9 cellular contexts compared by ENCODE assay signal in genomic region chr16:70714526-70715112, GRCh38. TPM values are rescaled to one million over a fixed set of nuclear protein-coding genes. Genes with fewer than 3 reads are reported as not detected.
DNase-seq lines count a peak whose midpoint lies in the region; TF ChIP-seq lines count a peak whose summit lies in the region.
"Had no signal": no experiment of that assay in that cellular context is flagged by ENCODE, and none has a peak within 500 bp of the region (broad histone marks: within the 10 kb centered on the region; RNA-seq: fewer than 3 reads in every experiment).

No MANE protein-coding gene starts in this region.

- peak overlapping the region; percentile 80 for H3K4me2 ChIP-seq in BLaER1

- no peaks in the 10 kb centered on the region for H3K9me3 Mint-ChIP-seq in CD4-positive, alpha-beta memory T cell

- POLR2A ChIA-PET in HEK293T (lab: Yijun Ruan, JAX) = no interaction called here
- POLR2A ChIA-PET in CD4-positive, alpha-beta memory T cell (lab: Charles Lee; ENCODE audit: partially characterized antibody) = no interaction called here

- H3K27ac Mint-ChIP-seq in CD4-positive, alpha-beta memory T cell = peak overlapping the region in 1 of 7 donors; percentile 24

- no peaks in the 10 kb centered on the region for H4K20me1 ChIP-seq in BLaER1

- no peak for TF ChIP-seq CTCF in right atrium auricular region (IDR thresholded peaks at IDR 0.05)

- peaks cover 74% of the 10 kb centered on the region for H3K4me1 ChIP-seq in BLaER1
- H3K4me1 ChIP-seq in right atrium auricular region = peaks cover 0 to 28% of the 10 kb centered on the region in 2 donors
- no peaks in the 10 kb centered on the region for H3K4me1 ChIP-seq in CD4-positive, alpha-beta memory T cell (ENCODE audit: insufficient read depth, low read length)

- H3K27me3 Mint-ChIP-seq in CD4-positive, alpha-beta memory T cell = no peaks in the 10 kb centered on the region

- CTCF ChIA-PET in HEK293T (lab: Yijun Ruan, JAX) = interaction anchor here (0.9 kb wide), 1 partner anchor 57 kb away, joined by 3 read pairs; no protein-coding TSS in a partner anchor
- CTCF ChIA-PET in CD4-positive, alpha-beta memory T cell (lab: Charles Lee; ENCODE audit: partially characterized antibody) = no interaction called here

- no peaks in the 10 kb centered on the region for H3K27me3 ChIP-seq in BLaER1
- H3K27me3 ChIP-seq in right atrium auricular region = no peaks in the 10 kb centered on the region
- H3K27me3 ChIP-seq in CD4-positive, alpha-beta memory T cell (ENCODE audit: insufficient read depth, low read length) = no peaks in the 10 kb centered on the region

- H3K27ac ChIP-seq in BLaER1 (peak overlapping the region; percentile 66), right atrium auricular region (peak overlapping the region; percentile 60 to 65)
- no peak overlapping the region for H3K27ac ChIP-seq in CD4-positive, alpha-beta memory T cell (ENCODE audit: low read depth, low read length)

- peak; percentile 29 for DNase-seq in amniotic epithelial cell (ENCODE audit: low read depth)
- DNase-seq in right atrium auricular region (ENCODE audit: low spot score) = no peak
- peak; percentile 37 for DNase-seq in retina
- no peak for DNase-seq in HEK293T (ENCODE audit: extremely low spot score)
- DNase-seq in CD4-positive, alpha-beta memory T cell = no peak
- DNase-seq in dedifferentiated amniotic fluid mesenchymal stem cell (ENCODE audit: extremely low spot score) = no peak
- DNase-seq in effector CD8-positive, alpha-beta T cell (lab: John Stamatoyannopoulos, UW) = no peak
- DNase-seq: stimulated activated CD4-positive, alpha-beta T cell treated with anti-CD3 and anti-CD28 coated beads, Interleukin-4, amount 100 ng/mL, for 4 hours had no signal

- H3K4me1 Mint-ChIP-seq in CD4-positive, alpha-beta memory T cell = no peaks in the 10 kb centered on the region

- H3K9me3 ChIP-seq in BLaER1 (no peaks in the 10 kb centered on the region), right atrium auricular region (no peaks in the 10 kb centered on the region)
- H3K9me3 ChIP-seq in CD4-positive, alpha-beta memory T cell (ENCODE audit: control insufficient read depth in 1 of 2, low read length in 2 of 2) = no peaks in the 10 kb centered on the region

- H3K36me3 Mint-ChIP-seq in CD4-positive, alpha-beta memory T cell = peaks cover 12 to 19% of the 10 kb centered on the region in 2 donors

- H3K4me3 ChIP-seq in BLaER1 (no peak overlapping the region), right atrium auricular region (no peak overlapping the region)
- H3K4me3 ChIP-seq in CD4-positive, alpha-beta memory T cell (ENCODE audit: low read length in 2 of 2) = no peak overlapping the region

- peak overlapping the region; percentile 45; the same call in 1 of the 2 replicates for H3K9ac ChIP-seq in BLaER1

- intact Hi-C loops in CD4-positive, alpha-beta memory T cell (cut with micrococcal nuclease) = no loop called here

- H3K36me3 ChIP-seq in BLaER1 (peaks cover 24% of the 10 kb centered on the region), right atrium auricular region (no peaks in the 10 kb centered on the region)
- peaks cover 5% of the 10 kb centered on the region for H3K36me3 ChIP-seq in CD4-positive, alpha-beta memory T cell (ENCODE audit: insufficient read depth, low read length)

- H3K4me3 Mint-ChIP-seq in CD4-positive, alpha-beta memory T cell = no peak overlapping the region

TF ChIP-seq in HEK293T, 16 proteins besides CTCF, POLR2A, EP300 and RAD21:
- TF ChIP-seq NFRKB (IDR thresholded peaks at IDR 0.05) (no peak), ELF4 (IDR thresholded peaks at IDR 0.05) (no peak), BHLHE40 (IDR thresholded peaks at IDR 0.05; ENCODE audit: borderline replicate concordance) (no peak), FOXK2 (IDR thresholded peaks at IDR 0.05) (no peak), FOXM1 (IDR thresholded peaks at IDR 0.05; ENCODE audit: borderline replicate concordance) (no peak), LEF1 (IDR thresholded peaks at IDR 0.05; ENCODE audit: borderline replicate concordance) (no peak), ARNT (IDR thresholded peaks at IDR 0.05) (no peak), SUZ12 (IDR thresholded peaks at IDR 0.05) (no peak), L3MBTL2 (conservative IDR thresholded peaks at IDR 0.05) (no peak)

RNA-seq across cellular contexts. Expression of gene MTSS2, which starts 28.8 kb away (rescaled TPM):
- 10 to 100 TPM; 35.3 to 44.7 TPM for total RNA-seq in right atrium auricular region
- total RNA-seq in CD4-positive, alpha-beta memory T cell = 1 to 10 TPM; 1.8 to 1.9 TPM
- not detected for polyA plus RNA-seq in CD4-positive, alpha-beta memory T cell

Comparison
In these comparisons a context has a peak if more than half of its experiments do, and no peak if none do; other contexts are left out.
1. DNase-seq: peak in amniotic epithelial cell (single experiment) and retina (single experiment); none in right atrium auricular region (single experiment), HEK293T (single experiment), CD4-positive, alpha-beta memory T cell (0 of 5), dedifferentiated amniotic fluid mesenchymal stem cell (single experiment) and effector CD8-positive, alpha-beta T cell (single experiment).
2. RNA of gene MTSS2, which starts 28.8 kb away (total RNA-seq): 35.3 to 44.7 TPM in right atrium auricular region; 1.8 to 1.9 TPM in CD4-positive, alpha-beta memory T cell; every median in the first group is over 10 times any median in the second.